26 cellular contexts compared by ENCODE assay signal in the genomic region with DNA sequence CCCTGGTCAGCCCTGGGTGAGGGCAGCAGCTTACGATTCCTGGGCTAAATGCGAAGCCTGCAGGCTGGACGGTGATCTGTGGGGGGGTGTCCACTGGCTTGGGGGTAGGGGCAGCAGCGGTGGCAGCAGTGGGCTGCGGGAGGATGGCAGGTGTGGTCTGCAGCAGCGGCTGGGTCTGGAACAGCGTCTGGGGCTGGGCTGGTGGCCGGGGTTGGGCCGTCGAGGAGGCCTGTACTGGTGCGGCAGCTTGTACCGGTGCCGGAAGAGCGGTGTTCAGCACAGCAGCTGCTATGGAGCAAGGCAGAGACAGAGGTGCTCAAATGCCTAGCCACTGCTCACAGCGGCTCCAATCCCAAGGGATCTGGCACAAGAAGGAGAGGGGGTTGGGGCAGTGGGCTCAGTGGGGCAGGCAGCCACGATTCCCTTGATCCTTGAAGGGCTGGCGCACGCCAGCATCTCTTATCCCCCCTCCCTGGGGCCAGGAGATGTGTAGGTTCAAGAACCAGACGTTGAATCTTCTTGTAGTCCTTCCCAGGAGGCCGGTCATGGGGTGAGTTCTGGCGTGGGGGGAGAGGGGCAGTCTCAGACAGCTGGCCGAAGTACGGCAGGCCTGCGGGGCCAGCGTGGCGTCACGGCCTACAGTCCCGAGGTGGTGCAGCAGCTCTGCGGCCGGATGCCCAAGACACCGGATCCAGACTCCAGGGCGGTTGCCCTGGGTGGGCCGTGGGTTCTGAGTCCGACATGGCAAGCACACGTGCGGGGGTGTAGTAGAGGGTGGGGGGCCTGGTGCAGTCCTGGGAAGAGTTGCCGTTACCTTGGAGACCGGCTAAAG. TPM values are rescaled to one million over a fixed set of nuclear protein-coding genes. Genes with fewer than 3 reads are reported as not detected.
DNase-seq lines count a peak whose midpoint lies in the region; ATAC-seq, FAIRE-seq and TF ChIP-seq lines count a peak whose summit lies in the region.
"Had no signal": no experiment of that assay in that cellular context is flagged by ENCODE, and none has a peak within 500 bp of the region (broad histone marks: within the 10 kb centered on the region; RNA-seq: fewer than 3 reads in every experiment).

No MANE protein-coding gene starts in this region.

- H3K4me1 ChIP-seq in Caco-2 (peaks cover 11% of the 10 kb centered on the region; the same call in 1 of the 2 replicates), neuronal stem cell (ENCODE audit: control insufficient read depth in 2 of 2, insufficient read depth in 1 of 2, low read depth in 1 of 2, low read length in 2 of 2) (peaks cover 0 to 3% of the 10 kb centered on the region in 2 donors), gastrocnemius medialis (no peaks in the 10 kb centered on the region), smooth muscle cell (ENCODE audit: low read depth) (no peaks in the 10 kb centered on the region)
- H3K4me1 ChIP-seq: BLaER1, Peyer's patch had no signal

- H2AFZ ChIP-seq in neuronal stem cell (ENCODE audit: low read length) (no peak overlapping the region), smooth muscle cell (ENCODE audit: low read depth) (no peak overlapping the region)

- H2BK12ac ChIP-seq in neuronal stem cell (ENCODE audit: low read length) = no peak overlapping the region

- H3K27me3 ChIP-seq in Caco-2 (replicated peaks; ENCODE audit: control insufficient read depth, insufficient read depth, low read length) (no peaks in the 10 kb centered on the region), H7 (ENCODE audit: control insufficient read depth, insufficient read depth, low read length) (no peaks in the 10 kb centered on the region), neuronal stem cell (ENCODE audit: control insufficient read depth in 3 of 3, insufficient read depth in 3 of 3, low read depth in 1 of 3, low read length in 3 of 3) (no peaks in the 10 kb centered on the region), gastrocnemius medialis (no peaks in the 10 kb centered on the region), smooth muscle cell (ENCODE audit: low read depth) (no peaks in the 10 kb centered on the region)
- H3K27me3 ChIP-seq: BLaER1, Peyer's patch had no signal

- H3K18ac ChIP-seq in neuronal stem cell (ENCODE audit: low read length) = peak overlapping the region; percentile 38

- DNase-seq in Caco-2 (no peak), H7 (peak; percentile 53), endothelial cell (ENCODE audit: low spot score) (no peak), neuronal stem cell (ENCODE audit: low spot score) (no peak), RCC 7860 (ENCODE audit: low spot score) (no peak), gastrocnemius medialis (no peak), smooth muscle cell (lab: John Stamatoyannopoulos, UW; ENCODE audit: unreplicated experiment) (no peak)
- no peak for DNase-seq in stimulated activated naive CD8-positive, alpha-beta T cell treated with anti-CD3 and anti-CD28 coated beads, Interleukin-15, Interleukin-2, amounts not matched to agents 100 U/mL and 50 U/mL, for 24 hours
- DNase-seq: ACHN; CD4-positive, alpha-beta T cell; COR-L47; DMS 273 treated with DMSO at 0.1 percent for 48 hours; DMS79 treated with DMSO at 0.1 percent for 48 hours; H9; HFFc6; KBM-7; MM.1S; NCI-H1092; NCI-H146; NCI-H2029 treated with DMSO at 0.1 percent for 48 hours; NCI-H2171; NCI-H524 treated with DMSO at 0.1 percent for 48 hours; NCI-H82; Peyer's patch had no signal

- H3K4me2 ChIP-seq in neuronal stem cell (ENCODE audit: insufficient read depth, low read length, poor library complexity, severe bottlenecking) (no peak overlapping the region), smooth muscle cell (no peak overlapping the region)
- H3K4me2 ChIP-seq: BLaER1 had no signal

- H3K4me1 Mint-ChIP-seq in Caco-2 (ENCODE audit: low read depth, unreplicated experiment) (peaks cover 13% of the 10 kb centered on the region), endothelial cell (ENCODE audit: unreplicated experiment) (peaks cover 5% of the 10 kb centered on the region)
- H3K4me1 Mint-ChIP-seq: H9 had no signal

- H3K4me3 ChIP-seq in Caco-2 (ENCODE audit: low read depth, low read length) (no peak overlapping the region), H7 (ENCODE audit: insufficient read depth, low read depth, low read length) (no peak overlapping the region), neuronal stem cell (ENCODE audit: low read length in 2 of 2) (no peak overlapping the region), gastrocnemius medialis (no peak overlapping the region), smooth muscle cell (no peak overlapping the region)
- H3K4me3 ChIP-seq: BLaER1, GM12878, Peyer's patch had no signal

- peak overlapping the region; percentile 73 for H3K23ac ChIP-seq in neuronal stem cell (ENCODE audit: low read depth, low read length, poor library complexity)

- no peak for ATAC-seq in stimulated activated naive CD8-positive, alpha-beta T cell treated with anti-CD3 and anti-CD28 coated beads, Interleukin-15, Interleukin-2, amounts not matched to agents 100 U/mL and 50 U/mL, for 24 hours
- ATAC-seq in gastrocnemius medialis = no peak
- ATAC-seq: GM12878 had no signal

- H3K9me3 ChIP-seq in Caco-2 (no peaks in the 10 kb centered on the region), neuronal stem cell (replicated peaks in 1 of 2; ENCODE audit: control insufficient read depth in 2 of 2, insufficient read depth in 1 of 2, low read depth in 1 of 2, low read length in 2 of 2) (peaks cover 0 to 2% of the 10 kb centered on the region in 2 donors), gastrocnemius medialis (no peaks in the 10 kb centered on the region), smooth muscle cell (replicated peaks; ENCODE audit: low read depth) (no peaks in the 10 kb centered on the region)
- H3K9me3 ChIP-seq: BLaER1, Peyer's patch had no signal

- no peaks in the 10 kb centered on the region for H3K79me1 ChIP-seq in neuronal stem cell (ENCODE audit: low read depth, low read length)

- TF ChIP-seq POLR2A in gastrocnemius medialis (IDR thresholded peaks at IDR 0.05) = no peak

- H3K9ac ChIP-seq in neuronal stem cell (ENCODE audit: low read depth, low read length, poor library complexity) = peak overlapping the region; percentile 60
- no peak overlapping the region for H3K9ac ChIP-seq in smooth muscle cell (ENCODE audit: low read depth)
- H3K9ac ChIP-seq: BLaER1 had no signal

- no peak for FAIRE-seq in RCC 7860 (lab: Jason Lieb, UNC)
- FAIRE-seq: GM12878 had no signal

- TF ChIP-seq CTCF in Caco-2 (IDR thresholded peaks at IDR 0.05; ENCODE audit: insufficient read depth in 1 of 2, low read depth in 1 of 2, low read length in 1 of 2, severe bottlenecking in 1 of 2, unreplicated experiment in 1 of 2) (no peak), endothelial cell (IDR thresholded peaks at IDR 0.05; ENCODE audit: unreplicated experiment) (no peak), gastrocnemius medialis (IDR thresholded peaks at IDR 0.05 in 4 of 5, conservative IDR thresholded peaks at IDR 0.05 in 1 of 5) (no peak), smooth muscle cell (IDR thresholded peaks at IDR 0.05; ENCODE audit: borderline replicate concordance, insufficient read depth, poor library complexity, severe bottlenecking) (no peak)

- H4K8ac ChIP-seq in neuronal stem cell (ENCODE audit: low read depth, low read length) = no peak overlapping the region

- H4K20me1 ChIP-seq in smooth muscle cell (ENCODE audit: low read depth) = no peaks in the 10 kb centered on the region
- H4K20me1 ChIP-seq: BLaER1 had no signal

- H3K27me3 Mint-ChIP-seq in Caco-2 (ENCODE audit: insufficient read depth, unreplicated experiment) = no peaks in the 10 kb centered on the region
- peaks cover 3% of the 10 kb centered on the region for H3K27me3 Mint-ChIP-seq in endothelial cell (ENCODE audit: unreplicated experiment)
- H3K27me3 Mint-ChIP-seq: CD4-positive, alpha-beta T cell had no signal

- no peak overlapping the region for H3K4ac ChIP-seq in neuronal stem cell (ENCODE audit: low read length)

- H4K91ac ChIP-seq in neuronal stem cell (ENCODE audit: low read depth, low read length, poor library complexity) = no peak overlapping the region

- in situ Hi-C loops in gastrocnemius medialis (cut with MboI; ENCODE audit: low sequenced_read_pairs in 4 of 4) = no loop called here

- H3K9me3 Mint-ChIP-seq in Caco-2 (ENCODE audit: unreplicated experiment) (no peaks in the 10 kb centered on the region), endothelial cell (ENCODE audit: unreplicated experiment) (no peaks in the 10 kb centered on the region)
- H3K9me3 Mint-ChIP-seq: CD4-positive, alpha-beta T cell; H9; HFFc6 had no signal

- peak overlapping the region; percentile 82 for H3K14ac ChIP-seq in neuronal stem cell (ENCODE audit: low read length)

- intact Hi-C loops in Caco-2 (cut with micrococcal nuclease; ENCODE audit: unreplicated experiment) = loop anchor here (1.0 to 2.0 kb wide), 2 partner anchors 21 to 25 kb away; a partner anchor contains a TSS
- intact Hi-C loops in gastrocnemius medialis (cut with DNase I; ENCODE audit: low total_unique reads) = no loop called here

- POLR2A ChIA-PET in Caco-2 (lab: Charles Lee) = no interaction called here

- no TSS peak for BruUV-seq in Caco-2 (replicated peaks; lab: Mats Ljungman, UMichigan)

- H2BK5ac ChIP-seq in neuronal stem cell (ENCODE audit: low read length) = no peak overlapping the region

- CTCF ChIA-PET in Caco-2 (lab: Charles Lee) = interaction anchor here (1.1 kb wide), 1 partner anchor 40 kb away, joined by 12 read pairs; a partner anchor contains a TSS

- H3K27ac ChIP-seq in neuronal stem cell (replicated peaks; ENCODE audit: low read length) (no peak overlapping the region), gastrocnemius medialis (no peak overlapping the region), smooth muscle cell (ENCODE audit: low read depth) (no peak overlapping the region)
- H3K27ac ChIP-seq: BLaER1, Peyer's patch had no signal

- H2BK120ac ChIP-seq in neuronal stem cell (ENCODE audit: low read depth, low read length) = peak overlapping the region; percentile 87

- H3K36me3 ChIP-seq in Caco-2 (ENCODE audit: control insufficient read depth, insufficient read depth, low read length) = no peaks in the 10 kb centered on the region
- H3K36me3 ChIP-seq in H7 (replicated peaks; ENCODE audit: control insufficient read depth, insufficient read depth, low read length) = no peaks in the 10 kb centered on the region
- no peaks in the 10 kb centered on the region for H3K36me3 ChIP-seq in neuronal stem cell (replicated peaks in 1 of 2; ENCODE audit: control insufficient read depth in 2 of 2, insufficient read depth in 2 of 2, low read length in 2 of 2)
- H3K36me3 ChIP-seq in gastrocnemius medialis = peaks cover 3 to 25% of the 10 kb centered on the region in 2 donors
- no peaks in the 10 kb centered on the region for H3K36me3 ChIP-seq in smooth muscle cell (ENCODE audit: low read depth)
- H3K36me3 ChIP-seq: BLaER1, Peyer's patch had no signal

- H3K36me3 Mint-ChIP-seq in Caco-2 (ENCODE audit: insufficient read depth, unreplicated experiment) (no peaks in the 10 kb centered on the region), endothelial cell (ENCODE audit: low read depth, unreplicated experiment) (peaks cover 10% of the 10 kb centered on the region)

- H3K4me3 Mint-ChIP-seq in Caco-2 (ENCODE audit: unreplicated experiment) (no peak overlapping the region), endothelial cell (ENCODE audit: unreplicated experiment) (peak overlapping the region; percentile 65)
- H3K4me3 Mint-ChIP-seq: CD4-positive, alpha-beta T cell; H9; HFFc6 had no signal

- no peaks in the 10 kb centered on the region for H3K79me2 ChIP-seq in smooth muscle cell (ENCODE audit: low read depth)

- H3K27ac Mint-ChIP-seq in Caco-2 (ENCODE audit: unreplicated experiment) (peak overlapping the region; percentile 43), endothelial cell (ENCODE audit: unreplicated experiment) (no peak overlapping the region)
- H3K27ac Mint-ChIP-seq: CD4-positive, alpha-beta T cell; HFFc6 had no signal

- no CpG with 5 or more reads among the region's 38 CpGs for WGBS in neuronal stem cell (ENCODE audit: extremely low coverage in 2 of 2, insufficient read length in 2 of 2, insufficient replicate concordance in 1 of 2), 2 donors
- 95% methylated on average over 38 of the region's 38 CpGs for whole genome bisulfite sequencing in smooth muscle cell (ENCODE audit: low lambda C conversion rate)

- H2AK5ac ChIP-seq in neuronal stem cell (ENCODE audit: low read depth, low read length) = peak overlapping the region; percentile 63

- H2BK15ac ChIP-seq in neuronal stem cell (ENCODE audit: low read length) = peak overlapping the region; percentile 21

- no peaks in the 10 kb centered on the region for H3F3A ChIP-seq in smooth muscle cell (ENCODE audit: low read depth)

RNA-seq across cellular contexts. Expression of a gene that starts 19.9 kb away (rescaled TPM):
- total RNA-seq in Caco-2 (2022) (4.1 and 5.3 TPM in 2 replicates), endothelial cell (ENCODE audit: unreplicated experiment) (10.8 TPM), gastrocnemius medialis (10 to 100 TPM in 2 of 4 donors, 1 to 10 TPM in 2; 8.1 to 11.1 (median 9.9) TPM), smooth muscle cell (4.2 and 4.6 TPM in 2 replicates)
- 8.3 and 11.8 TPM in 2 replicates for total RNA-seq in H7 (2014; rRNA removed; shearing (Covaris generic))
- polyA plus RNA-seq in neuronal stem cell (2013, experiment 1 of 2) = 3.0 TPM
- 2.9 TPM for polyA plus RNA-seq in neuronal stem cell (2013, experiment 2 of 2)
- 7.6 and 7.9 TPM in 2 replicates for polyA plus RNA-seq in smooth muscle cell

RNA-seq across cellular contexts. Expression of a gene that starts 25.0 kb away (rescaled TPM):
- 51.4 and 52.6 TPM in 2 replicates for total RNA-seq in Caco-2 (2022)
- total RNA-seq in H7 (2014; rRNA removed; shearing (Covaris generic)) = 11.8 and 16.0 TPM in 2 replicates
- 29.5 TPM for total RNA-seq in endothelial cell (ENCODE audit: unreplicated experiment)
- polyA plus RNA-seq in neuronal stem cell (2013, experiment 1 of 2) = 28.5 TPM
- polyA plus RNA-seq in neuronal stem cell (2013, experiment 2 of 2) = 29.8 TPM
- 10 to 100 TPM in 2 of 4 donors, 1 to 10 TPM in 2; 8.9 to 14.2 (median 10.8) TPM for total RNA-seq in gastrocnemius medialis
- total RNA-seq in smooth muscle cell = 12.4 and 13.4 TPM in 2 replicates
- 8.8 and 16.2 TPM in 2 replicates for polyA plus RNA-seq in smooth muscle cell

RNA-seq across cellular contexts. Expression of a gene that starts 40.7 kb away (rescaled TPM):
- 84.9 and 100 TPM in 2 replicates for total RNA-seq in Caco-2 (2022)
- 47.1 and 56.8 TPM in 2 replicates for total RNA-seq in H7 (2014; rRNA removed; shearing (Covaris generic))
- 28.1 TPM for total RNA-seq in endothelial cell (ENCODE audit: unreplicated experiment)
- polyA plus RNA-seq in neuronal stem cell (2013, experiment 1 of 2) = 102 TPM
- 103 TPM for polyA plus RNA-seq in neuronal stem cell (2013, experiment 2 of 2)
- total RNA-seq in gastrocnemius medialis = 100 to 1,000 TPM; 204 to 274 (median 246) TPM
- 166 and 202 TPM in 2 replicates for total RNA-seq in smooth muscle cell
- 208 and 216 TPM in 2 replicates for polyA plus RNA-seq in smooth muscle cell
